In genomic region chrY:10987626-10988025, GRCh38 we compare ENCODE assay signal across 16 cellular contexts.
DNase-seq lines count a peak whose midpoint lies in the region; ATAC-seq and TF ChIP-seq lines count a peak whose summit lies in the region.
"Had no signal": no experiment of that assay in that cellular context is flagged by ENCODE, and none has a peak within 500 bp of the region (broad histone marks: within the 10 kb centered on the region; RNA-seq: fewer than 3 reads in every experiment).

No MANE protein-coding gene starts in this region.

- peak; percentile 42 for ATAC-seq in HG02642 (IDR thresholded peaks at IDR 0.05; ENCODE audit: poor library complexity, unreplicated experiment)
- ATAC-seq in esophagus mucosa, result peak; percentile 62
- ATAC-seq in lower lobe of right lung, result peak; percentile 45 to 74
- ATAC-seq in stimulated activated memory B cell treated with anti-CD40 and anti-IgM and Interleukin-4, amounts not matched to agents 10 μg/mL and 1 μg/mL and 100 μg/mL, for 72 hours, result peak; percentile 48
- ATAC-seq in GM18498 (IDR thresholded peaks at IDR 0.05; ENCODE audit: unreplicated experiment), result no peak
- ATAC-seq: GM12878, GM23338, HepG2 had no signal

- H3K27me3 Mint-ChIP-seq in stimulated activated memory B cell treated with anti-CD40 and anti-IgM and Interleukin-4, amounts not matched to agents 10 μg/mL and 1 μg/mL and 100 μg/mL, for 72 hours, result no peaks in the 10 kb centered on the region
- H3K27me3 Mint-ChIP-seq: CD4-positive, CD25-positive, alpha-beta regulatory T cell had no signal

- no peak overlapping the region for H3K4me3 Mint-ChIP-seq in stimulated activated memory B cell treated with anti-CD40 and anti-IgM and Interleukin-4, amounts not matched to agents 10 μg/mL and 1 μg/mL and 100 μg/mL, for 72 hours
- H3K4me3 Mint-ChIP-seq: CD4-positive, CD25-positive, alpha-beta regulatory T cell; GM23338 had no signal

- peaks cover 100% of the 10 kb centered on the region for H3K9me3 Mint-ChIP-seq in stimulated activated memory B cell treated with anti-CD40 and anti-IgM and Interleukin-4, amounts not matched to agents 10 μg/mL and 1 μg/mL and 100 μg/mL, for 72 hours

- no peaks in the 10 kb centered on the region for H3K27me3 ChIP-seq in lower lobe of right lung (ENCODE audit: low read depth)
- H3K27me3 ChIP-seq: BLaER1 treated with 17β-estradiol and CSF1 and Interleukin-3, amounts not matched to agents 10 nM and 100 nM had no signal

- H3K4me1 ChIP-seq in lower lobe of right lung, result no peaks in the 10 kb centered on the region
- H3K4me1 ChIP-seq: BLaER1 treated with 17β-estradiol and CSF1 and Interleukin-3, amounts not matched to agents 10 nM and 100 nM had no signal

- no peaks in the 10 kb centered on the region for H3K9me3 ChIP-seq in lower lobe of right lung
- H3K9me3 ChIP-seq: BLaER1 treated with 17β-estradiol and CSF1 and Interleukin-3, amounts not matched to agents 10 nM and 100 nM had no signal

- H3K36me3 ChIP-seq in lower lobe of right lung, result no peaks in the 10 kb centered on the region
- H3K36me3 ChIP-seq: BLaER1 treated with 17β-estradiol and CSF1 and Interleukin-3, amounts not matched to agents 10 nM and 100 nM had no signal

- no peak overlapping the region for H3K27ac Mint-ChIP-seq in stimulated activated memory B cell treated with anti-CD40 and anti-IgM and Interleukin-4, amounts not matched to agents 10 μg/mL and 1 μg/mL and 100 μg/mL, for 72 hours
- H3K27ac Mint-ChIP-seq: CD4-positive, CD25-positive, alpha-beta regulatory T cell; GM23338 had no signal

- peaks cover 13% of the 10 kb centered on the region for H3K36me3 Mint-ChIP-seq in stimulated activated memory B cell treated with anti-CD40 and anti-IgM and Interleukin-4, amounts not matched to agents 10 μg/mL and 1 μg/mL and 100 μg/mL, for 72 hours

- H3K4me1 Mint-ChIP-seq in stimulated activated memory B cell treated with anti-CD40 and anti-IgM and Interleukin-4, amounts not matched to agents 10 μg/mL and 1 μg/mL and 100 μg/mL, for 72 hours, result no peaks in the 10 kb centered on the region
- H3K4me1 Mint-ChIP-seq: CD4-positive, CD25-positive, alpha-beta regulatory T cell; GM23338 had no signal

- no peak overlapping the region for H3K27ac ChIP-seq in lower lobe of right lung
- H3K27ac ChIP-seq: BLaER1 treated with 17β-estradiol and CSF1 and Interleukin-3, amounts not matched to agents 10 nM and 100 nM had no signal

- intact Hi-C loops in lower lobe of right lung (cut with DNase I), result no loop called here

- no peak overlapping the region for H3K4me3 ChIP-seq in lower lobe of right lung
- H3K4me3 ChIP-seq: BLaER1 treated with 17β-estradiol and CSF1 and Interleukin-3, amounts not matched to agents 10 nM and 100 nM; GM12878; GM23338 had no signal

- DNase-seq in lower lobe of right lung, result no peak
- no peak for DNase-seq in dermis blood vessel endothelial cell
- DNase-seq in GF-D8 (lab: John Stamatoyannopoulos, UW), result no peak
- DNase-seq in D341Med (ENCODE audit: low spot score), result no peak
- DNase-seq: ACHN; CD4-positive, CD25-positive, alpha-beta regulatory T cell; DMS 273 treated with DMSO at 0.1 percent for 48 hours; H7 had no signal

- no peak for TF ChIP-seq CTCF in lower lobe of right lung (IDR thresholded peaks at IDR 0.05)
